ENCODE assay signal across 1 cellular context in genomic region chr6:35581633-35582032, GRCh38.
TF ChIP-seq lines count a peak whose summit lies in the region.

No MANE protein-coding gene starts in this region.

TF ChIP-seq in WTC11, 78 proteins besides CTCF, POLR2A, EP300 and RAD21 (continued from another document):
- TF ChIP-seq USF2 (CRISPR knock-in tag; IDR thresholded peaks at IDR 0.05) (no peak), FOXK1 (CRISPR knock-in tag; IDR thresholded peaks at IDR 0.05) (no peak), MYBL2 (CRISPR knock-in tag; IDR thresholded peaks at IDR 0.05) (no peak), ZNF281 (CRISPR knock-in tag; IDR thresholded peaks at IDR 0.05) (no peak), GTF2I (CRISPR knock-in tag; conservative IDR thresholded peaks at IDR 0.05) (no peak), CREM (CRISPR knock-in tag; IDR thresholded peaks at IDR 0.05) (no peak)
